ENCODE assay signal across 15 cellular contexts in the genomic region with DNA sequence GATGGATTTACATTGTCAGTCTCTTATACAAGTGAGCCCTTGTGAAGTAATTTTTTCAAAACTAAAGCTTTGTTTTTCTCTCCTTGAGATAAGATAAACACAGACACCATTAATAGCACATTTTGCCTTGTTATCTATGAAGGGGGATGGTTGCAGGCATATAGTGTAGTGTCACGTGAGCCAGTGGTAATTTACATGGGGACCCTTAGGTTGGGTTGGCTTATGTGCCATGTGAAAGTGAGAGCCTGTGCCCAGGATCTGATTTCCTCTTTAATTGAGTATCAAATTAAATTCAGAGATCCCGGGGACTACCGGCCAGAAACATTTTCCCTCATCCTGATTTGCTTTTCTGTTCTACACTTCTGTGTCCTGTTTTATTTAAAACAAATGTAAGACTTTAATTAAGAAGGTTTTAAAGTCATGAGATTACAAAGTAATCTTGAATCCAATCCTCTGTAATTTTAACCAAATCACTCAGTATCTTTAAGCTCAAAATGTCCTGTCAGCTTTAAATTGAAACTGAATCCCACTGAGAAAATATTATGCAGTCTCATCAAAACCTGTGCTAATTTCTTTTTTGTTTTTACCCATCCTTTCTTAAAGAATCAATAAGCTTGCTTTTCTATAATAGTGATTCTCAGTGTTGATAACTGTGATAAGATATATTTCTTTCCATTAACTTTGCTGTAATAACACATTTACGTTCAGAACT.
DNase-seq lines count a peak whose midpoint lies in the region; ATAC-seq, FAIRE-seq and TF ChIP-seq lines count a peak whose summit lies in the region.
"Had no signal": no experiment of that assay in that cellular context is flagged by ENCODE, and none has a peak within 500 bp of the region (broad histone marks: within the 10 kb centered on the region; RNA-seq: fewer than 3 reads in every experiment).

No MANE protein-coding gene starts in this region.

- no peak for DNase-seq in A549 (ENCODE audit: low read depth in 1 of 2, low spot score in 1 of 2)
- DNase-seq in Caco-2 = no peak
- DNase-seq in SK-N-DZ (ENCODE audit: low spot score) = peak; percentile 16
- peak; percentile 46 for DNase-seq in mesendoderm
- no peak for DNase-seq in HEK293T (ENCODE audit: extremely low spot score)
- DNase-seq: CD8-positive, alpha-beta T cell; COR-L47; DMS53; GF-D8; GM23248 had no signal

- H3K27ac ChIP-seq in A549 (no peak overlapping the region), mesendoderm (ENCODE audit: low read depth, low read length) (no peak overlapping the region)
- H3K27ac ChIP-seq: GM23248, HL-60 had no signal

- H3K79me1 ChIP-seq in mesendoderm (ENCODE audit: low read length) = peaks cover 10% of the 10 kb centered on the region

- no peak overlapping the region for H3K23ac ChIP-seq in mesendoderm (ENCODE audit: low read length)

- H2BK120ac ChIP-seq in mesendoderm (ENCODE audit: low read depth, low read length) = no peak overlapping the region

- H3K27me3 Mint-ChIP-seq in Caco-2 (ENCODE audit: insufficient read depth, unreplicated experiment) = no peaks in the 10 kb centered on the region

- H3K27me3 ChIP-seq in Caco-2 (replicated peaks; ENCODE audit: control insufficient read depth, insufficient read depth, low read length) (no peaks in the 10 kb centered on the region), mesendoderm (ENCODE audit: insufficient read depth, low read length, poor library complexity) (no peaks in the 10 kb centered on the region)

- WGBS in A549 (ENCODE audit: missing lambda C conversion rate) = 89% methylated on average over 4 of the region's 4 CpGs
- WGBS in mesendoderm (ENCODE audit: extremely low coverage, insufficient coverage, low lambda C conversion rate) = no CpG with 5 or more reads among the region's 4 CpGs

- FAIRE-seq in A549 (lab: Jason Lieb, UNC) = no peak
- FAIRE-seq: H54 had no signal

- no peak for TF ChIP-seq EP300 in A549 (IDR thresholded peaks at IDR 0.05)

- TF ChIP-seq RAD21 in A549 (conservative IDR thresholded peaks at IDR 0.05 in 1 of 2, IDR thresholded peaks at IDR 0.05 in 1 of 2) = no peak

- H3K4me3 Mint-ChIP-seq in Caco-2 (ENCODE audit: unreplicated experiment) = no peak overlapping the region
- H3K4me3 Mint-ChIP-seq: CD14-positive monocyte; CD8-positive, alpha-beta T cell had no signal

- H4K8ac ChIP-seq in mesendoderm (ENCODE audit: low read depth, low read length) = no peak overlapping the region

- intact Hi-C loops in Caco-2 (cut with micrococcal nuclease; ENCODE audit: unreplicated experiment) = no loop called here

- no peak overlapping the region for H3K56ac ChIP-seq in mesendoderm (ENCODE audit: low read length)

- no peak overlapping the region for H2BK5ac ChIP-seq in mesendoderm (ENCODE audit: low read length)

- no peak for TF ChIP-seq POLR2A in A549 (IDR thresholded peaks at IDR 0.05; ENCODE audit: low read length)

- H3K36me3 ChIP-seq in Caco-2 (ENCODE audit: control insufficient read depth, insufficient read depth, low read length) (no peaks in the 10 kb centered on the region; the same call in 1 of the 2 replicates), mesendoderm (ENCODE audit: control insufficient read depth, insufficient read depth, low read length) (no peaks in the 10 kb centered on the region)

- H2BK15ac ChIP-seq in mesendoderm (replicated peaks; ENCODE audit: low read depth) = no peak overlapping the region

- H3K9me3 ChIP-seq in A549 = no peaks in the 10 kb centered on the region
- H3K9me3 ChIP-seq in Caco-2 = no peaks in the 10 kb centered on the region

- no peak for TF ChIP-seq CTCF in A549 (IDR thresholded peaks at IDR 0.05)
- TF ChIP-seq CTCF in Caco-2 (IDR thresholded peaks at IDR 0.05; ENCODE audit: insufficient read depth in 1 of 2, low read depth in 1 of 2, low read length in 1 of 2, severe bottlenecking in 1 of 2, unreplicated experiment in 1 of 2) = no peak

- H3K4ac ChIP-seq in mesendoderm (ENCODE audit: low read depth, low read length) = no peak overlapping the region

- peaks cover 11% of the 10 kb centered on the region for H3K36me3 Mint-ChIP-seq in Caco-2 (ENCODE audit: insufficient read depth, unreplicated experiment)
- H3K36me3 Mint-ChIP-seq: CD14-positive monocyte; CD8-positive, alpha-beta T cell had no signal

- H3K4me3 ChIP-seq in A549 = no peak overlapping the region
- no peak overlapping the region for H3K4me3 ChIP-seq in Caco-2 (ENCODE audit: low read depth, low read length)
- no peak overlapping the region for H3K4me3 ChIP-seq in mesendoderm (ENCODE audit: low read length)
- H3K4me3 ChIP-seq: GM23248 had no signal

- no peak overlapping the region for H2AK5ac ChIP-seq in mesendoderm (ENCODE audit: low read length)

- H3K4me1 ChIP-seq in A549 (peaks cover 45% of the 10 kb centered on the region), Caco-2 (peaks cover 48% of the 10 kb centered on the region), mesendoderm (ENCODE audit: control insufficient read depth, low read depth, low read length) (peaks cover 3% of the 10 kb centered on the region)

- H4K5ac ChIP-seq in mesendoderm (ENCODE audit: low read length) = no peak overlapping the region

- H3K4me1 Mint-ChIP-seq in Caco-2 (ENCODE audit: low read depth, unreplicated experiment) = peaks cover 57% of the 10 kb centered on the region

- H3K79me2 ChIP-seq in mesendoderm (ENCODE audit: control insufficient read depth, insufficient read depth, low read length) = no peaks in the 10 kb centered on the region

- no peak overlapping the region for H3K9ac ChIP-seq in mesendoderm (ENCODE audit: low read length)
- H3K9ac ChIP-seq: GM23248 had no signal

- no TSS peak for BruUV-seq in Caco-2 (replicated peaks; lab: Mats Ljungman, UMichigan)

- POLR2A ChIA-PET in A549 (lab: Yijun Ruan, JAX) (no interaction called here), Caco-2 (lab: Charles Lee) (interaction anchor here (0.6 kb wide), 1 partner anchor 43 kb away, joined by 3 read pairs; no protein-coding TSS in a partner anchor), HEK293T (lab: Yijun Ruan, JAX) (no interaction called here)

- H3K27ac Mint-ChIP-seq in Caco-2 (ENCODE audit: unreplicated experiment) = peak overlapping the region; percentile 42
- H3K27ac Mint-ChIP-seq: CD14-positive monocyte; CD8-positive, alpha-beta T cell had no signal

- ATAC-seq in A549 = no peak
- no peak for ATAC-seq in GM21360 (IDR thresholded peaks at IDR 0.05; ENCODE audit: unreplicated experiment)
- ATAC-seq: CD8-positive, alpha-beta T cell; HCT116 had no signal

- H3K9me3 Mint-ChIP-seq in Caco-2 (ENCODE audit: unreplicated experiment) = no peaks in the 10 kb centered on the region

- H3K4me2 ChIP-seq in A549 (no peak overlapping the region), mesendoderm (ENCODE audit: low read length) (no peak overlapping the region)

- H3K18ac ChIP-seq in mesendoderm (ENCODE audit: low read length) = no peak overlapping the region

- CTCF ChIA-PET in A549 (lab: Yijun Ruan, JAX) = interaction anchor here (0.6 to 0.8 kb wide), 3 partner anchors 63 to 149 kb away, joined by 3 to 4 read pairs (median 4); no protein-coding TSS in a partner anchor
- CTCF ChIA-PET in Caco-2 (lab: Charles Lee) = no interaction called here
- CTCF ChIA-PET in HEK293T (lab: Yijun Ruan, JAX) = interaction anchor here (0.6 to 0.7 kb wide), 2 partner anchors 10 to 1099 kb away, joined by 3 read pairs; no protein-coding TSS in a partner anchor

TF ChIP-seq in A549, 52 proteins besides CTCF, POLR2A, EP300 and RAD21:
- TF ChIP-seq SMC3 (IDR thresholded peaks at IDR 0.05) (no peak), GATA3 (IDR thresholded peaks at IDR 0.05; ENCODE audit: borderline replicate concordance) (no peak), MAFK (IDR thresholded peaks at IDR 0.05; ENCODE audit: partially characterized antibody) (peak; percentile 62), JUNB (IDR thresholded peaks at IDR 0.05) (no peak)
- TF ChIP-seq, protein P1, sequence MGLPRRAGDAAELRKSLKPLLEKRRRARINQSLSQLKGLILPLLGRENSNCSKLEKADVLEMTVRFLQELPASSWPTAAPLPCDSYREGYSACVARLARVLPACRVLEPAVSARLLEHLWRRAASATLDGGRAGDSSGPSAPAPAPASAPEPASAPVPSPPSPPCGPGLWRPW (IDR thresholded peaks at IDR 0.05) = no peak
TF ChIP-seq in A549: peak in this region for 1.

TF ChIP-seq in HEK293T, 16 proteins besides CTCF, POLR2A, EP300 and RAD21:
- TF ChIP-seq SUZ12 (IDR thresholded peaks at IDR 0.05) (no peak), FOXK2 (IDR thresholded peaks at IDR 0.05) (no peak)

Comparison
In these comparisons a context has a peak if more than half of its experiments do, and no peak if none do; other contexts are left out.
1. DNase-seq: peak in SK-N-DZ (single experiment) and mesendoderm (single experiment); none in A549 (0 of 2), Caco-2 (0 of 2) and HEK293T (single experiment).